In the genomic region with DNA sequence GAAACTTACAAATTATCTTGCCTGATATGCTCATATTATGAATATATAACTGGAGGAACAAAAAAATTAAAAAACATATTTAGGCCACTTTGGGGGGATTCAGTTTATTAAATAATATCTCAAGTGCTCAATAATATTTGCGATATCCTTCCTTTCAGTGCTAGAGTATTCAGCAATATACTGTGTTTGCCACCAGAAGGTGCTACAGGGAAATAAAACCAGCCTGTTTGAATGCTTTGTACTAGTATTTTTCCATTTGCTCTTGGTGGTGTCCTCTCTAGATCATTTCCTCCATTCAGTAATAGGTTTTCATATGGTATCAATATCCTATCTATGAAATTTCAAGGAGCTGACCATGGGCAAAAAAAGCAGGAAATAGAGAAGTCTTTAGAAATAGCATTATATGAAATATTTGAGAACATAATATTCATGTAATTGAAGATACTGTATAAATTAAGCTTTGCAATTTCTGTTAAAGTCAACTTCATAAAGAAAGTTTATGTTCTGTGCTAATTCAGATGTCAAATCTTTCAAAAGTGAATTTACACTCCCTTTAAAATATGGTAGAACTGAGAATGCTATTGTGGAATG, we compare ENCODE assay signal across 8 cellular contexts.
DNase-seq lines count a peak whose midpoint lies in the region; ATAC-seq, FAIRE-seq and TF ChIP-seq lines count a peak whose summit lies in the region.

No MANE protein-coding gene starts in this region.

- H3K4me2 ChIP-seq in HCT116 (ENCODE audit: low read length) (no peak overlapping the region), keratinocyte (ENCODE audit: control insufficient read depth, extremely low read depth, insufficient read depth, low read depth, low read length) (no peak overlapping the region)

- dilution Hi-C loops in keratinocyte (cut with MboI; ENCODE audit: extremely low pct_ligation_motif_present, low sequenced_read_pairs): no loop called here

- H3K4me1 ChIP-seq in HCT116 (ENCODE audit: control insufficient read depth in 1 of 2, insufficient read depth in 2 of 2, low read length in 2 of 2) (no peaks in the 10 kb centered on the region), ascending aorta (no peaks in the 10 kb centered on the region), keratinocyte (ENCODE audit: control insufficient read depth, extremely low read depth, insufficient read depth, low read length) (peaks cover 7% of the 10 kb centered on the region)

- intact Hi-C loops in HCT116 (cut with micrococcal nuclease) (loop anchor here (1.0 to 10.0 kb wide), 2 partner anchors 201 to 400 kb away; no protein-coding TSS in a partner anchor), ascending aorta (cut with DNase I) (loop anchor here (2.0 kb wide), 1 partner anchor 200 kb away; no protein-coding TSS in a partner anchor)

- FAIRE-seq in keratinocyte (lab: Jason Lieb, UNC) (no peak), HTR-8/SVneo (lab: Jason Lieb, UNC) (no peak)

- no peak for TF ChIP-seq POLR2A in HCT116 (IDR thresholded peaks at IDR 0.05; ENCODE audit: borderline replicate concordance, extremely low read depth, insufficient read depth, insufficient read length)

- peak; percentile 68 for DNase-seq in DMS153 (lab: John Stamatoyannopoulos, UW)
- DNase-seq in HCT116 (ENCODE audit: low read depth, low spot score): peak; percentile 47
- peak; percentile 26 for DNase-seq in NCI-H2107 (lab: John Stamatoyannopoulos, UW)
- no peak for DNase-seq in ascending aorta (ENCODE audit: low spot score in 2 of 2)
- no peak for DNase-seq in keratinocyte (ENCODE audit: low read depth, low spot score)
- DNase-seq in HTR-8/SVneo (ENCODE audit: insufficient read length, low spot score): no peak
- no peak for DNase-seq in stimulated activated CD8-positive, alpha-beta memory T cell treated with anti-CD3 and anti-CD28 coated beads, Interleukin-4, amount 100 ng/mL, for 48 hours

- H3K9me1 ChIP-seq in keratinocyte (ENCODE audit: control insufficient read depth, extremely low read depth, insufficient read depth, low read length): no peaks in the 10 kb centered on the region

- POLR2A ChIA-PET in HCT116 (lab: Charles Lee): no interaction called here

- no peaks in the 10 kb centered on the region for H3K79me2 ChIP-seq in HCT116 (ENCODE audit: insufficient read depth, low read length)
- H3K79me2 ChIP-seq in keratinocyte (ENCODE audit: control insufficient read depth, insufficient read depth, low read length): no peaks in the 10 kb centered on the region

- BruUV-seq in HCT116 (replicated peaks; lab: Mats Ljungman, UMichigan): no TSS peak

- TF ChIP-seq CTCF in HCT116 (IDR thresholded peaks at IDR 0.05 in 2 of 3, conservative IDR thresholded peaks at IDR 0.05 in 1 of 3; ENCODE audit: borderline replicate concordance in 1 of 3, insufficient read depth in 1 of 3, low read depth in 2 of 3, low read length in 2 of 3) (peak; percentile 58 to 98 (median 75)), ascending aorta (IDR thresholded peaks at IDR 0.05) (peak in 2 of 3 experiments; percentile 23 to 35), keratinocyte (optimal IDR thresholded peaks at IDR 0.05 in 1 of 3, IDR thresholded peaks at IDR 0.05 in 1 of 3, conservative IDR thresholded peaks at IDR 0.05 in 1 of 3; ENCODE audit: extremely low read depth in 1 of 3, insufficient read depth in 2 of 3, low read length in 3 of 3) (peak in 2 of 3 experiments; percentile 48 to 62)

- H3K9me3 ChIP-seq in HCT116 (ENCODE audit: control insufficient read depth in 1 of 2, insufficient read depth in 1 of 2, low read depth in 1 of 2, low read length in 2 of 2): no peaks in the 10 kb centered on the region
- no peaks in the 10 kb centered on the region for H3K9me3 ChIP-seq in ascending aorta
- no peaks in the 10 kb centered on the region for H3K9me3 ChIP-seq in keratinocyte (ENCODE audit: control insufficient read depth, low read depth, low read length)

- RAD21 ChIA-PET in HCT116 (lab: Charles Lee; ENCODE audit: low non-redundant PET in 1 of 2, low total read pairs in 2 of 2, uncharacterized antibody in 2 of 2, unreplicated experiment in 2 of 2): interaction anchor here (0.8 to 1.5 kb wide), 3 partner anchors 199 to 201 kb away, joined by 3 to 12 read pairs (median 3); no protein-coding TSS in a partner anchor

- peak; percentile 94 for TF ChIP-seq RAD21 in HCT116 (IDR thresholded peaks at IDR 0.05; ENCODE audit: low read depth)

- H4K20me1 ChIP-seq in HCT116 (ENCODE audit: insufficient read depth) (no peaks in the 10 kb centered on the region), keratinocyte (ENCODE audit: control insufficient read depth, extremely low read depth, insufficient read depth, low read length) (no peaks in the 10 kb centered on the region)

- H2AFZ ChIP-seq in HCT116 (ENCODE audit: low read depth, low read length, poor library complexity, severe bottlenecking) (peak overlapping the region; percentile 93), keratinocyte (ENCODE audit: control insufficient read depth, low read length) (no peak overlapping the region)

- H3K4me3 ChIP-seq in HCT116 (replicated peaks in 1 of 2; ENCODE audit: low read depth in 1 of 2, low read length in 2 of 2): no peak overlapping the region
- no peak overlapping the region for H3K4me3 ChIP-seq in ascending aorta
- H3K4me3 ChIP-seq in keratinocyte (ENCODE audit: control insufficient read depth in 2 of 3, extremely low read depth in 1 of 3, insufficient read depth in 2 of 3, low read depth in 1 of 3, low read length in 3 of 3): no peak overlapping the region

- H3K27ac ChIP-seq in HCT116 (ENCODE audit: low read depth, low read length) (no peak overlapping the region), ascending aorta (no peak overlapping the region), keratinocyte (ENCODE audit: control insufficient read depth, insufficient read depth, low read length) (no peak overlapping the region)

- H3K9ac ChIP-seq in HCT116 (ENCODE audit: low read length): no peak overlapping the region
- H3K9ac ChIP-seq in keratinocyte (ENCODE audit: control insufficient read depth, extremely low read depth, insufficient read depth, low read length): no peak overlapping the region

- H3K27me3 ChIP-seq in HCT116 (ENCODE audit: insufficient read depth, low read length): no peaks in the 10 kb centered on the region
- no peaks in the 10 kb centered on the region for H3K27me3 ChIP-seq in ascending aorta
- no peaks in the 10 kb centered on the region for H3K27me3 ChIP-seq in keratinocyte (ENCODE audit: control insufficient read depth, extremely low read depth, insufficient read depth, low read length)

- H3K9me2 ChIP-seq in HCT116 (ENCODE audit: insufficient read depth): no peaks in the 10 kb centered on the region

- CTCF ChIA-PET in HCT116 (lab: Charles Lee): interaction anchor here (0.7 to 1.8 kb wide), 5 partner anchors 189 to 203 kb away, joined by 3 to 55 read pairs (median 5); no protein-coding TSS in a partner anchor

- peak; percentile 83 for ATAC-seq in HCT116
- no peak for ATAC-seq in HG03521 (IDR thresholded peaks at IDR 0.05; ENCODE audit: unreplicated experiment)

- H3K36me3 ChIP-seq in HCT116 (ENCODE audit: control insufficient read depth in 1 of 2, insufficient read depth in 2 of 2, low read length in 2 of 2): no peaks in the 10 kb centered on the region
- H3K36me3 ChIP-seq in ascending aorta: no peaks in the 10 kb centered on the region
- H3K36me3 ChIP-seq in keratinocyte (ENCODE audit: control insufficient read depth in 2 of 2, extremely low read depth in 1 of 2, insufficient read depth in 2 of 2, low read length in 2 of 2): no peaks in the 10 kb centered on the region

TF ChIP-seq in HCT116, 20 proteins besides CTCF, POLR2A, EP300 and RAD21:
- no peak for TF ChIP-seq CBX3 (IDR thresholded peaks at IDR 0.05; ENCODE audit: low read depth)
- TF ChIP-seq SP1 (IDR thresholded peaks at IDR 0.05; ENCODE audit: low read depth): peak; percentile 64
TF ChIP-seq in HCT116: peak in this region for 1.

Comparison
In these comparisons a context has a peak if more than half of its experiments do, and no peak if none do; other contexts are left out.
1. DNase-seq: peak in DMS153 (single experiment), HCT116 (single experiment) and NCI-H2107 (single experiment); none in ascending aorta (0 of 2), keratinocyte (single experiment), HTR-8/SVneo (single experiment) and stimulated activated CD8-positive, alpha-beta memory T cell treated with anti-CD3 and anti-CD28 coated beads, Interleukin-4, amount 100 ng/mL, for 48 hours (single experiment).
2. Peak in every context shown above with its lines, with median percentiles within 50 percentile points of each other: CTCF ChIP-seq.